Comparison of ENCODE assay signal across 7 cellular contexts in the genomic region with DNA sequence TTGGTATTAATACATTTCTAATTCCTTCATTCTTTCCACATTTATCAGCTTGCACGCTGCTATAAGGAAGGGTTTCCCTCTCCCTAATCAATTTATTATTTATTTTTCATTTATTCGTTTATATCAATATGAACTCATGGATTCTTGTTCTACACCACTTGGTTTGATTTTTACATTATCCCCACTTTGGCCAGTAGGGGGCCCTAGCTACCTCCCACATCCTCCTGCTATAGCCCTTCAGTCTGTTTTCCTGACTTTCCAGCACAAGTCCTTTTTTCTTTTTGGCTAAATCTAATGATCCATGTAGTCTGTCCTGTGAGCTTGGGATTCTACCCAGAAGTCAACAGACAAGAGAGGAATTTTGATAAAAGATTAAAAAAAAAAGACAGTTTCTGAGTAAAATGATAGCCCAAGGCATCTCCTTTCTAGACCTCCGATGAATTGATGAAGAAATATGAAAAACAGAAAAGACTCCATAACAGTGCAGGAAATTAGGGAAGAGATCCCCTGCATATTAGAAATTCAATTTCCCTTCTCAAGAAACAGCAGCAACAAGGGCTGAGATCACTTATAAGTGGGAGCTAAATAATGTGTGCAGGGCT. TPM values are rescaled to one million over a fixed set of nuclear protein-coding genes. Genes with fewer than 3 reads are reported as not detected.
DNase-seq lines count a peak whose midpoint lies in the region; ATAC-seq and TF ChIP-seq lines count a peak whose summit lies in the region.

No MANE protein-coding gene starts in this region.

- no peak overlapping the region for H2BK15ac ChIP-seq in neuronal stem cell (ENCODE audit: low read length)

- no TSS peak for BruUV-seq in Panc1 (replicated peaks; lab: Mats Ljungman, UMichigan)

- H2BK5ac ChIP-seq in neuronal stem cell (ENCODE audit: low read length), result no peak overlapping the region

- 0 out of 2 replicates have a peak, but pooled peaks have one; percentile 67 for ATAC-seq in Panc1
- ATAC-seq in HG02870 (IDR thresholded peaks at IDR 0.05; ENCODE audit: unreplicated experiment), result no peak
- no peak for ATAC-seq in stimulated activated memory B cell treated with anti-CD40 and anti-IgM and Interleukin-4, amounts not matched to agents 10 μg/mL and 1 μg/mL and 100 μg/mL, for 72 hours

- peak overlapping the region in 1 of 7 donors; percentile 17 for H3K4me3 Mint-ChIP-seq in CD8-positive, alpha-beta memory T cell
- H3K4me3 Mint-ChIP-seq in stimulated activated memory B cell treated with anti-CD40 and anti-IgM and Interleukin-4, amounts not matched to agents 10 μg/mL and 1 μg/mL and 100 μg/mL, for 72 hours, result no peak overlapping the region

- no peaks in the 10 kb centered on the region for H3K27me3 ChIP-seq in CD8-positive, alpha-beta memory T cell (ENCODE audit: insufficient read depth, low read length, poor library complexity, severe bottlenecking)
- H3K27me3 ChIP-seq in Panc1 (ENCODE audit: control insufficient read depth, insufficient read depth, low read length), result no peaks in the 10 kb centered on the region
- H3K27me3 ChIP-seq in neuronal stem cell (ENCODE audit: control insufficient read depth in 3 of 3, insufficient read depth in 3 of 3, low read depth in 1 of 3, low read length in 3 of 3), result peaks cover 0 to 9% (median 0%) of the 10 kb centered on the region in 3 experiments

- no peak overlapping the region for H3K9ac ChIP-seq in neuronal stem cell (ENCODE audit: low read depth, low read length, poor library complexity)

- H2BK120ac ChIP-seq in neuronal stem cell (ENCODE audit: low read depth, low read length), result no peak overlapping the region

- H4K8ac ChIP-seq in neuronal stem cell (ENCODE audit: low read depth, low read length), result no peak overlapping the region

- H3K9me3 ChIP-seq in CD8-positive, alpha-beta memory T cell (ENCODE audit: low read length), result no peaks in the 10 kb centered on the region
- H3K9me3 ChIP-seq in Panc1 (ENCODE audit: control insufficient read depth, insufficient read depth, low read depth, low read length), result no peaks in the 10 kb centered on the region
- H3K9me3 ChIP-seq in neuronal stem cell (replicated peaks in 1 of 2; ENCODE audit: control insufficient read depth in 2 of 2, insufficient read depth in 1 of 2, low read depth in 1 of 2, low read length in 2 of 2), result no peaks in the 10 kb centered on the region

- WGBS in neuronal stem cell (ENCODE audit: extremely low coverage in 2 of 2, insufficient read length in 2 of 2, insufficient replicate concordance in 1 of 2), 2 donors, result no CpG with 5 or more reads among the region's 3 CpGs

- H3K4me1 Mint-ChIP-seq in CD8-positive, alpha-beta memory T cell, result peaks cover 4 to 15% (median 5%) of the 10 kb centered on the region in 3 donors
- peaks cover 16% of the 10 kb centered on the region for H3K4me1 Mint-ChIP-seq in stimulated activated memory B cell treated with anti-CD40 and anti-IgM and Interleukin-4, amounts not matched to agents 10 μg/mL and 1 μg/mL and 100 μg/mL, for 72 hours

- no peaks in the 10 kb centered on the region for H3K36me3 ChIP-seq in CD8-positive, alpha-beta memory T cell (ENCODE audit: insufficient read depth, low read length)
- H3K36me3 ChIP-seq in Panc1 (ENCODE audit: control insufficient read depth, insufficient read depth, low read length) (no peaks in the 10 kb centered on the region), neuronal stem cell (replicated peaks in 1 of 2; ENCODE audit: control insufficient read depth in 2 of 2, insufficient read depth in 2 of 2, low read length in 2 of 2) (no peaks in the 10 kb centered on the region)

- no peak overlapping the region for H3K4ac ChIP-seq in neuronal stem cell (ENCODE audit: low read length)

- no peaks in the 10 kb centered on the region for H3K79me1 ChIP-seq in neuronal stem cell (ENCODE audit: low read depth, low read length)

- no peak overlapping the region for H3K4me3 ChIP-seq in CD8-positive, alpha-beta memory T cell (ENCODE audit: low read length)
- H3K4me3 ChIP-seq in Panc1 (ENCODE audit: low read depth in 2 of 2, low read length in 2 of 2) (no peak overlapping the region), neuronal stem cell (ENCODE audit: low read length in 2 of 2) (no peak overlapping the region)

- H3K4me1 ChIP-seq in CD8-positive, alpha-beta memory T cell (ENCODE audit: insufficient read depth, low read length), result peaks cover 7% of the 10 kb centered on the region
- H3K4me1 ChIP-seq in Panc1 (ENCODE audit: control insufficient read depth, insufficient read depth, low read length) (no peaks in the 10 kb centered on the region), neuronal stem cell (ENCODE audit: control insufficient read depth in 2 of 2, insufficient read depth in 1 of 2, low read depth in 1 of 2, low read length in 2 of 2) (peaks cover 0 to 11% of the 10 kb centered on the region in 2 donors)

- no peak overlapping the region for H2AFZ ChIP-seq in neuronal stem cell (ENCODE audit: low read length)

- TF ChIP-seq CTCF in GM12873 (IDR thresholded peaks at IDR 0.05; ENCODE audit: insufficient read depth, low read depth, low read length, missing control alignments), result peak; percentile 84
- peak; percentile 85 for TF ChIP-seq CTCF in Panc1 (IDR thresholded peaks at IDR 0.05)

- no peak overlapping the region for H3K4me2 ChIP-seq in neuronal stem cell (ENCODE audit: insufficient read depth, low read length, poor library complexity, severe bottlenecking)

- no peak overlapping the region for H3K18ac ChIP-seq in neuronal stem cell (ENCODE audit: low read length)

- intact Hi-C loops in Panc1 (cut with micrococcal nuclease; ENCODE audit: unreplicated experiment), result no loop called here

- no peak overlapping the region for H3K14ac ChIP-seq in neuronal stem cell (ENCODE audit: low read length)

- H2AK5ac ChIP-seq in neuronal stem cell (ENCODE audit: low read depth, low read length), result no peak overlapping the region

- no peak overlapping the region for H2BK12ac ChIP-seq in neuronal stem cell (ENCODE audit: low read length)

- peaks cover 5 to 12% of the 10 kb centered on the region in 2 donors for H3K27me3 Mint-ChIP-seq in CD8-positive, alpha-beta memory T cell
- H3K27me3 Mint-ChIP-seq in stimulated activated memory B cell treated with anti-CD40 and anti-IgM and Interleukin-4, amounts not matched to agents 10 μg/mL and 1 μg/mL and 100 μg/mL, for 72 hours, result peaks cover 3% of the 10 kb centered on the region

- CTCF ChIA-PET in CD8-positive, alpha-beta memory T cell (lab: Charles Lee), result interaction anchor here (0.6 to 3.1 kb wide), 18 partner anchors 9 to 235 kb away, joined by 3 to 34 read pairs (median 4); no protein-coding TSS in a partner anchor
- CTCF ChIA-PET in Panc1 (lab: Charles Lee), result interaction anchor here (0.7 to 1.4 kb wide), 6 partner anchors 9 to 227 kb away, joined by 3 to 10 read pairs (median 8); no protein-coding TSS in a partner anchor

- peak overlapping the region in 1 of 8 donors; percentile 12 for H3K27ac Mint-ChIP-seq in CD8-positive, alpha-beta memory T cell
- no peak overlapping the region for H3K27ac Mint-ChIP-seq in stimulated activated memory B cell treated with anti-CD40 and anti-IgM and Interleukin-4, amounts not matched to agents 10 μg/mL and 1 μg/mL and 100 μg/mL, for 72 hours

- H3K9me3 Mint-ChIP-seq in CD8-positive, alpha-beta memory T cell, result no peaks in the 10 kb centered on the region
- H3K9me3 Mint-ChIP-seq in stimulated activated memory B cell treated with anti-CD40 and anti-IgM and Interleukin-4, amounts not matched to agents 10 μg/mL and 1 μg/mL and 100 μg/mL, for 72 hours, result no peaks in the 10 kb centered on the region

- H3K27ac ChIP-seq in CD8-positive, alpha-beta memory T cell (ENCODE audit: low read depth, low read length), result no peak overlapping the region
- H3K27ac ChIP-seq in Panc1 (ENCODE audit: low read length) (no peak overlapping the region), neuronal stem cell (replicated peaks; ENCODE audit: low read length) (no peak overlapping the region)

- H4K91ac ChIP-seq in neuronal stem cell (ENCODE audit: low read depth, low read length, poor library complexity), result no peak overlapping the region

- DNase-seq in CD8-positive, alpha-beta memory T cell, result peak in 4 of 5 donors; percentile 3 to 11 (median 6)
- no peak for DNase-seq in Panc1 (ENCODE audit: low read depth, low spot score)
- peak; percentile 59 for DNase-seq in epidermal melanocyte (ENCODE audit: insufficient read length, low spot score)
- DNase-seq in neuronal stem cell (ENCODE audit: low spot score), result peak; percentile 41

- no peak overlapping the region for H3K23ac ChIP-seq in neuronal stem cell (ENCODE audit: low read depth, low read length, poor library complexity)

- H3K36me3 Mint-ChIP-seq in CD8-positive, alpha-beta memory T cell, result no peaks in the 10 kb centered on the region
- H3K36me3 Mint-ChIP-seq in stimulated activated memory B cell treated with anti-CD40 and anti-IgM and Interleukin-4, amounts not matched to agents 10 μg/mL and 1 μg/mL and 100 μg/mL, for 72 hours, result no peaks in the 10 kb centered on the region

- in situ Hi-C loops in Panc1 (cut with HindIII; ENCODE audit: low pct_unique_long_range_greater_than_20kb, low sequenced_read_pairs), result no loop called here

- POLR2A ChIA-PET in CD8-positive, alpha-beta memory T cell (lab: Charles Lee), result no interaction called here
- POLR2A ChIA-PET in Panc1 (lab: Charles Lee), result no interaction called here

RNA-seq across cellular contexts. Expression of gene LYZL2, which starts 47.7 kb away (rescaled TPM):
- not detected for total RNA-seq in CD8-positive, alpha-beta memory T cell
- polyA plus RNA-seq in CD8-positive, alpha-beta memory T cell, result not detected
- total RNA-seq in Panc1 (2021; ENCODE audit: unreplicated experiment), result not detected
- polyA plus RNA-seq in Panc1 (2012; ENCODE audit: insufficient read length), result not detected
- not detected for polyA plus RNA-seq in neuronal stem cell (2013, experiment 1 of 2)
- not detected for polyA plus RNA-seq in neuronal stem cell (2013, experiment 2 of 2)
